Comparison of ENCODE assay signal across 22 cellular contexts in the genomic region with DNA sequence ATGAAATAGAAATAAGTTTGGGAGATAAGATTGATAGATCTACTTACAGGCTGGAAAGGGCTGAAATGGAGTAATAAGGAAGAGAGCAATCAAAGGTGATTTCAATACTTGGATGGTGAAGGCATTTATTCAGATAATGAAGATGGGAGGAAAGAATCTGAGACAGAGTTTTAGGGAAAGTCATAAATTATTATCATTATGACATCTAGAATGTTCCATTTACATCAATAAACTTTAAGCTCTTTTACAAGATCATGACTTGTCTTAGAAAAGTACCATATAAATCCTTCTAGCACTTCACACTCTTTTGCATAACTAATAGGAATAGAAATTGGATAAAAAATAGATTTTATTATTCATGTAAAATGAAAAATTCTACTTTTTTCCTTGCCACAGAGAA. TPM values are rescaled to one million over a fixed set of nuclear protein-coding genes. Genes with fewer than 3 reads are reported as not detected.
"Had no signal": no experiment of that assay in that cellular context is flagged by ENCODE, and none has a peak within 500 bp of the region (broad histone marks: within the 10 kb centered on the region; RNA-seq: fewer than 3 reads in every experiment).

No MANE protein-coding gene starts in this region.

- H3K4me3 ChIP-seq: breast epithelium, esophagus muscularis mucosa, lower lobe of right lung had no signal

- H3K36me3 Mint-ChIP-seq: naive thymus-derived CD8-positive, alpha-beta T cell had no signal

- H3K9me3 ChIP-seq: breast epithelium, esophagus muscularis mucosa, lower lobe of right lung had no signal

- DNase-seq: activated CD4-positive, alpha-beta T cell treated with anti-CD3 and anti-CD28 coated beads for 1 hour; activated CD4-positive, alpha-beta T cell treated with anti-CD3 and anti-CD28 coated beads, Interleukin-2, amount 50 U/mL, for 4 hours; activated effector memory CD4-positive, alpha-beta T cell treated with anti-CD3 and anti-CD28 coated beads, Interleukin-2, amount 50 U/mL, for 16 hours; activated naive CD4-positive, alpha-beta T cell treated with anti-CD3 and anti-CD28 coated beads, Interleukin-2, amount 50 U/mL, for 16 hours; aorta; cerebellar nuclear complex; cortex of kidney; effector CD4-positive, alpha-beta T cell; glutamatergic neuron; hippocampal formation; lower lobe of right lung; naive thymus-derived CD8-positive, alpha-beta T cell; occipital lobe; posterior cingulate gyrus; stimulated activated CD4-positive, alpha-beta T cell treated with anti-CD3 and anti-CD28 coated beads, Interleukin-12 subunit alpha, Interleukin-12 subunit beta, amount 100 ng/mL, for 4 hours; stimulated activated naive CD4-positive, alpha-beta T cell had no signal

- FAIRE-seq: endothelial cell of umbilical vein had no signal

- ATAC-seq: left colon; lower lobe of right lung; naive thymus-derived CD8-positive, alpha-beta T cell had no signal

- H3K9me3 Mint-ChIP-seq: activated T-cell treated with anti-CD3 and anti-CD28 coated beads, Interleukin-2, amount 50 U/mL, for 72 hours had no signal

- H3K27ac Mint-ChIP-seq: activated T-cell treated with anti-CD3 and anti-CD28 coated beads, Interleukin-2, amount 50 U/mL, for 72 hours; naive thymus-derived CD8-positive, alpha-beta T cell had no signal

- H3K4me3 Mint-ChIP-seq: activated T-cell treated with anti-CD3 and anti-CD28 coated beads, Interleukin-2, amount 50 U/mL, for 72 hours had no signal

- H3K27ac ChIP-seq: breast epithelium, esophagus muscularis mucosa, lower lobe of right lung had no signal

RNA-seq across cellular contexts. Expression of a gene that starts 2.2 kb away (rescaled TPM):
- total RNA-seq: activated CD8-positive, alpha-beta memory T cell treated with anti-CD3 and anti-CD28 coated beads for 36 hours; naive thymus-derived CD8-positive, alpha-beta T cell had no signal
